22 cellular contexts compared by ENCODE assay signal in genomic region chr4:129972257-129972656, GRCh38.
A peak's percentile ranks its signal among the peaks of the same experiment; 100 is the strongest.
DNase-seq lines count a peak whose midpoint lies in the region; ATAC-seq, FAIRE-seq and TF ChIP-seq lines count a peak whose summit lies in the region.
"Had no signal": no experiment of that assay in that cellular context is flagged by ENCODE, and none has a peak within 500 bp of the region (broad histone marks: within the 10 kb centered on the region; RNA-seq: fewer than 3 reads in every experiment).

No MANE protein-coding gene starts in this region.

- H3K9me3 Mint-ChIP-seq in neural progenitor cell: peaks cover 4% of the 10 kb centered on the region
- H3K9me3 Mint-ChIP-seq: activated naive CD8-positive, alpha-beta T cell treated with anti-CD3 and anti-CD28 coated beads, Interleukin-2, amount 10 ng/mL, durations not matched to agents 7 days and 5 days; activated T-helper 1 cell treated with anti-CD3 and anti-CD28 coated beads, Interleukin-12 subunit alpha, Interleukin-12 subunit beta, Interleukin-2, Interleukin-4 antibody, amounts not matched to agents 30 ng/mL and 10 ng/mL and 1 ng/mL, durations not matched to agents 14 hours and 24 hours and 36 hours had no signal

- FAIRE-seq in H1 (lab: Jason Lieb, UNC): peak; percentile 85
- FAIRE-seq: GM19239 had no signal

- no peak overlapping the region for H2AK5ac ChIP-seq in H1 (ENCODE audit: low read depth, low read length)

- H3K4ac ChIP-seq in H1 (replicated peaks; ENCODE audit: insufficient read length, low read depth, low read length): no peak overlapping the region

- H4K8ac ChIP-seq in H1 (ENCODE audit: extremely low read depth, insufficient read depth, low read length): no peak overlapping the region

- in situ Hi-C loops in KBM-7 (cut with MboI; ENCODE audit: low pct_unique_long_range_greater_than_20kb, low sequenced_read_pairs): no loop called here

- H3K4me2 ChIP-seq in H1 (ENCODE audit: insufficient read depth in 1 of 2, low read depth in 2 of 2, low read length in 2 of 2) (no peak overlapping the region), neural progenitor cell (no peak overlapping the region)
- H3K4me2 ChIP-seq: KMS-11 had no signal

- no peaks in the 10 kb centered on the region for H3K4me1 Mint-ChIP-seq in neural progenitor cell
- H3K4me1 Mint-ChIP-seq: activated naive CD8-positive, alpha-beta T cell treated with anti-CD3 and anti-CD28 coated beads, Interleukin-2, amount 10 ng/mL, durations not matched to agents 7 days and 5 days had no signal

- H3K27me3 ChIP-seq in H1 (replicated peaks in 1 of 4; ENCODE audit: control insufficient read depth in 3 of 4, extremely low read depth in 1 of 4, insufficient read depth in 3 of 4, low read length in 3 of 4) (no peaks in the 10 kb centered on the region), neural progenitor cell (no peaks in the 10 kb centered on the region)
- H3K27me3 ChIP-seq: body of pancreas, left lung had no signal

- no peak for TF ChIP-seq POLR2A in H1 (IDR thresholded peaks at IDR 0.05; ENCODE audit: control extremely low read depth in 1 of 2, low read depth in 2 of 2, low read length in 2 of 2)

- TF ChIP-seq CTCF in H1 (IDR thresholded peaks at IDR 0.05; ENCODE audit: control extremely low read depth in 1 of 3, insufficient read depth in 1 of 3, low read depth in 1 of 3, low read length in 3 of 3) (peak in 2 of 3 experiments; percentile 43 to 62; a peak in 3 of 4 replicates), neural progenitor cell (IDR thresholded peaks at IDR 0.05) (peak; percentile 40)

- no peak overlapping the region for H3K56ac ChIP-seq in H1 (replicated peaks; ENCODE audit: insufficient read length, low read depth, low read length)

- H3K36me3 Mint-ChIP-seq in neural progenitor cell: no peaks in the 10 kb centered on the region
- H3K36me3 Mint-ChIP-seq: activated naive CD8-positive, alpha-beta T cell treated with anti-CD3 and anti-CD28 coated beads, Interleukin-2, amount 10 ng/mL, durations not matched to agents 7 days and 5 days had no signal

- H3F3A ChIP-seq in neural progenitor cell (ENCODE audit: low read depth): no peaks in the 10 kb centered on the region

- no peaks in the 10 kb centered on the region for H3K27me3 Mint-ChIP-seq in neural progenitor cell (ENCODE audit: insufficient read depth, low read depth)
- H3K27me3 Mint-ChIP-seq: activated naive CD8-positive, alpha-beta T cell treated with anti-CD3 and anti-CD28 coated beads, Interleukin-2, amount 10 ng/mL, durations not matched to agents 7 days and 5 days had no signal

- CTCF ChIA-PET in H1 (lab: Charles Lee; ENCODE audit: partially characterized antibody): interaction anchor here (0.9 to 1.8 kb wide), 8 partner anchors 12 to 765 kb away, joined by 3 to 5 read pairs (median 4); no protein-coding TSS in a partner anchor

- H3K36me3 ChIP-seq in H1 (ENCODE audit: control insufficient read depth in 2 of 4, insufficient read depth in 4 of 4, low read length in 3 of 4) (no peaks in the 10 kb centered on the region), neural progenitor cell (no peaks in the 10 kb centered on the region)
- H3K36me3 ChIP-seq: left lung had no signal

- H3K27ac Mint-ChIP-seq in neural progenitor cell: no peak overlapping the region
- H3K27ac Mint-ChIP-seq: activated naive CD8-positive, alpha-beta T cell treated with anti-CD3 and anti-CD28 coated beads, Interleukin-2, amount 10 ng/mL, durations not matched to agents 7 days and 5 days; activated T-helper 1 cell treated with anti-CD3 and anti-CD28 coated beads, Interleukin-12 subunit alpha, Interleukin-12 subunit beta, Interleukin-2, Interleukin-4 antibody, amounts not matched to agents 30 ng/mL and 10 ng/mL and 1 ng/mL, durations not matched to agents 14 hours and 24 hours and 36 hours had no signal

- peak; percentile 80 to 86 for TF ChIP-seq RAD21 in H1 (IDR thresholded peaks at IDR 0.05 in 1 of 2, conservative IDR thresholded peaks at IDR 0.05 in 1 of 2; ENCODE audit: low read depth in 2 of 2, low read length in 2 of 2)

- no peaks in the 10 kb centered on the region for H3K23me2 ChIP-seq in H1 (ENCODE audit: low read depth, low read length)

- H4K91ac ChIP-seq in H1 (replicated peaks; ENCODE audit: insufficient read length, low read length): no peak overlapping the region

- H3K79me2 ChIP-seq in H1 (ENCODE audit: control insufficient read depth in 1 of 2, insufficient read depth in 2 of 2, low read length in 2 of 2) (no peaks in the 10 kb centered on the region), neural progenitor cell (ENCODE audit: low read depth) (no peaks in the 10 kb centered on the region)

- H2BK120ac ChIP-seq in H1 (replicated peaks; ENCODE audit: low read depth, low read length): no peak overlapping the region

- H2BK5ac ChIP-seq in H1 (ENCODE audit: low read depth, low read length): no peak overlapping the region

- no peak overlapping the region for H2BK12ac ChIP-seq in H1 (ENCODE audit: low read depth, low read length)

- DNase-seq in NCI-H748 (lab: John Stamatoyannopoulos, UW; ENCODE audit: unreplicated experiment): peak; percentile 28
- no peak for DNase-seq in NCI-H748 treated with DMSO at 0.1 percent for 48 hours (lab: John Stamatoyannopoulos, UW)
- DNase-seq in KBM-7: peak; percentile 1
- DNase-seq in H1 (ENCODE audit: low read depth in 1 of 2, low spot score in 2 of 2): no peak
- DNase-seq in neural progenitor cell (ENCODE audit: low spot score): peak; percentile 11
- no peak for DNase-seq in NCI-H2171 treated with DMSO at 0.1 percent for 48 hours (lab: John Stamatoyannopoulos, UW)
- DNase-seq in dermis blood vessel endothelial cell: no peak
- DNase-seq: activated naive CD8-positive, alpha-beta T cell treated with anti-CD3 and anti-CD28 coated beads, Interleukin-2, amount 10 ng/mL, durations not matched to agents 7 days and 5 days; body of pancreas; C1 segment of cervical spinal cord; cortex of kidney; foreskin melanocyte; left lung; NCI-H1694; stimulated activated naive CD8-positive, alpha-beta T cell treated with anti-CD3 and anti-CD28 coated beads, Interleukin-15, Interleukin-2, amounts not matched to agents 100 U/mL and 50 U/mL, for 24 hours; trophoblast cell had no signal

- H3K18ac ChIP-seq in H1 (ENCODE audit: extremely low read depth, low read length): no peak overlapping the region

- ATAC-seq in HG02885 (IDR thresholded peaks at IDR 0.05; ENCODE audit: poor library complexity, unreplicated experiment): no peak
- ATAC-seq: activated CD4-positive, CD25-positive, alpha-beta regulatory T cell treated with anti-CD3 and anti-CD28 coated beads, Interleukin-2, amount 50 U/mL, for 24 hours; body of pancreas; left lung; sciatic nerve; stimulated activated naive CD8-positive, alpha-beta T cell treated with anti-CD3 and anti-CD28 coated beads, Interleukin-15, Interleukin-2, amounts not matched to agents 100 U/mL and 50 U/mL, for 24 hours had no signal

- no peaks in the 10 kb centered on the region for H4K20me1 ChIP-seq in H1 (replicated peaks in 1 of 2; ENCODE audit: control insufficient read depth in 1 of 2, insufficient read depth in 2 of 2, low read length in 2 of 2)
- no peaks in the 10 kb centered on the region for H4K20me1 ChIP-seq in neural progenitor cell (ENCODE audit: low read depth)

- no peak overlapping the region for H2BK15ac ChIP-seq in H1 (ENCODE audit: low read length)

- no peak overlapping the region for H2AFZ ChIP-seq in H1 (ENCODE audit: low read length)
- no peak overlapping the region for H2AFZ ChIP-seq in neural progenitor cell (replicated peaks)

- no peak overlapping the region for H2BK20ac ChIP-seq in H1 (ENCODE audit: low read length)

- H3K4me1 ChIP-seq in H1 (replicated peaks in 1 of 4; ENCODE audit: control insufficient read depth in 3 of 4, insufficient read depth in 4 of 4, low read length in 3 of 4) (no peaks in the 10 kb centered on the region), neural progenitor cell (no peaks in the 10 kb centered on the region)
- H3K4me1 ChIP-seq: body of pancreas, left lung had no signal

- no peak overlapping the region for H3K4me3 Mint-ChIP-seq in neural progenitor cell
- H3K4me3 Mint-ChIP-seq: activated naive CD8-positive, alpha-beta T cell treated with anti-CD3 and anti-CD28 coated beads, Interleukin-2, amount 10 ng/mL, durations not matched to agents 7 days and 5 days; activated T-helper 1 cell treated with anti-CD3 and anti-CD28 coated beads, Interleukin-12 subunit alpha, Interleukin-12 subunit beta, Interleukin-2, Interleukin-4 antibody, amounts not matched to agents 30 ng/mL and 10 ng/mL and 1 ng/mL, durations not matched to agents 14 hours and 24 hours and 36 hours had no signal

- no peak for TF ChIP-seq EP300 in H1 (IDR thresholded peaks at IDR 0.05; ENCODE audit: borderline replicate concordance in 1 of 2, low read depth in 2 of 2, low read length in 2 of 2)

- H3K9me3 ChIP-seq in H1 (ENCODE audit: insufficient read depth in 2 of 2, low read depth in 1 of 2, low read length in 1 of 2): no peaks in the 10 kb centered on the region
- no peaks in the 10 kb centered on the region for H3K9me3 ChIP-seq in neural progenitor cell (ENCODE audit: low read depth)
- H3K9me3 ChIP-seq: body of pancreas had no signal

- no peaks in the 10 kb centered on the region for H3K79me1 ChIP-seq in H1 (ENCODE audit: low read depth, low read length)

- no peak overlapping the region for H3K9ac ChIP-seq in H1 (replicated peaks in 1 of 4; ENCODE audit: extremely low read depth in 1 of 4, low read depth in 3 of 4, low read length in 3 of 4)
- H3K9ac ChIP-seq in neural progenitor cell: no peak overlapping the region
- H3K9ac ChIP-seq: KMS-11 had no signal

- H3K4me3 ChIP-seq in H1 (ENCODE audit: extremely low read depth in 1 of 4, insufficient read depth in 2 of 4, low read depth in 3 of 4, low read length in 4 of 4): no peak overlapping the region
- no peak overlapping the region for H3K4me3 ChIP-seq in neural progenitor cell
- H3K4me3 ChIP-seq: body of pancreas, left lung had no signal

- no peak overlapping the region for H3K23ac ChIP-seq in H1 (ENCODE audit: insufficient read length)

- 78% methylated on average over 1 of the region's 1 CpG; no CpG with 5 or more reads in 1 of the 2 experiments for WGBS in H1 (ENCODE audit: extremely low coverage in 1 of 2, insufficient coverage in 1 of 2, insufficient read length in 1 of 2, insufficient replicate concordance in 2 of 2, low coverage in 1 of 2, low lambda C conversion rate in 2 of 2, missing lambda C conversion rate in 1 of 2), 2 experiments

- POLR2A ChIA-PET in H1 (lab: Charles Lee; ENCODE audit: partially characterized antibody): interaction anchor here (1.2 kb wide), 1 partner anchor 61 kb away, joined by 3 read pairs; no protein-coding TSS in a partner anchor

- H3K27ac ChIP-seq in H1 (ENCODE audit: low read depth, low read length) (no peak overlapping the region), neural progenitor cell (no peak overlapping the region)
- H3K27ac ChIP-seq: body of pancreas, KMS-11, left lung had no signal

- H3K14ac ChIP-seq in H1 (ENCODE audit: insufficient read length): no peak overlapping the region

- no peak overlapping the region for H4K5ac ChIP-seq in H1 (ENCODE audit: insufficient read length, low read depth, low read length)

TF ChIP-seq in H1, 55 proteins besides CTCF, POLR2A, EP300 and RAD21:
- TF ChIP-seq SUZ12 (IDR thresholded peaks at IDR 0.05; ENCODE audit: low read length): no peak
- TF ChIP-seq BACH1 (IDR thresholded peaks at IDR 0.05; ENCODE audit: low read length): peak; percentile 95
- TF ChIP-seq KDM5A (IDR thresholded peaks at IDR 0.05; ENCODE audit: low read length): no peak
- TF ChIP-seq MAFK (IDR thresholded peaks at IDR 0.05; ENCODE audit: low read depth, low read length): peak; percentile 98

Comparison
In these comparisons a context has a peak if more than half of its experiments do, and no peak if none do; other contexts are left out.
1. DNase-seq: peak in NCI-H748 (single experiment), KBM-7 (single experiment) and neural progenitor cell (single experiment); none in NCI-H748 treated with DMSO at 0.1 percent for 48 hours (single experiment), H1 (0 of 2), NCI-H2171 treated with DMSO at 0.1 percent for 48 hours (single experiment) and dermis blood vessel endothelial cell (single experiment).